In genomic region chr7:5704534-5704922, GRCh38 we compare ENCODE assay signal across 8 cellular contexts.
A peak's percentile ranks its signal among the peaks of the same experiment; 100 is the strongest.
DNase-seq lines count a peak whose midpoint lies in the region; ATAC-seq, FAIRE-seq and TF ChIP-seq lines count a peak whose summit lies in the region.

No MANE protein-coding gene starts in this region.

- H3K36me3 ChIP-seq in left ventricle myocardium inferior (peaks cover 26% of the 10 kb centered on the region), psoas muscle (ENCODE audit: insufficient read depth in 1 of 2, low read depth in 1 of 2) (peaks cover 2 to 56% of the 10 kb centered on the region in 2 donors), aorta (ENCODE audit: control insufficient read depth in 1 of 2, insufficient read depth in 2 of 2, low read length in 1 of 2) (peaks cover 0 to 2% of the 10 kb centered on the region in 2 donors)

- DNase-seq in NCI-H1092 (lab: John Stamatoyannopoulos, UW) (peak; percentile 53), SW480 (ENCODE audit: low spot score) (peak; percentile 74), amygdala (lab: John Stamatoyannopoulos, UW) (peak in 49 of 56 donors; percentile 30 to 94 (median 64)), left ventricle myocardium inferior (peak; percentile 67), psoas muscle (peak; percentile 74 to 77), aorta (peak; percentile 87 to 88)

- WGBS in psoas muscle, 3 donors: 2 to 4% (median 4%) methylated on average over 2 of the region's 2 CpGs
- WGBS in aorta, 2 donors: 0 to 2% methylated on average over 2 of the region's 2 CpGs

- peak; percentile 94 for TF ChIP-seq CTCF in left ventricle myocardium inferior (IDR thresholded peaks at IDR 0.05; ENCODE audit: borderline replicate concordance)
- TF ChIP-seq CTCF in psoas muscle (IDR thresholded peaks at IDR 0.05): peak; percentile 95

- intact Hi-C loops in left ventricle myocardium inferior (cut with micrococcal nuclease): no loop called here
- intact Hi-C loops in psoas muscle (cut with DNase I): loop anchor here (5.0 kb wide), 2 partner anchors 37 to 207 kb away; no protein-coding TSS in a partner anchor
- intact Hi-C loops in aorta (cut with DNase I): loop anchor here (1.0 to 5.0 kb wide), 3 partner anchors 37 to 210 kb away; no protein-coding TSS in a partner anchor

- FAIRE-seq in G401.6 (lab: Jason Lieb, UNC): peak; percentile 92

- H3K9me3 ChIP-seq in left ventricle myocardium inferior (replicated peaks): no peaks in the 10 kb centered on the region
- no peaks in the 10 kb centered on the region for H3K9me3 ChIP-seq in psoas muscle
- H3K9me3 ChIP-seq in aorta (ENCODE audit: control insufficient read depth, low read length): no peaks in the 10 kb centered on the region

- peak overlapping the region; percentile 92 for H3K27ac ChIP-seq in left ventricle myocardium inferior (replicated peaks)
- H3K27ac ChIP-seq in psoas muscle: peak overlapping the region; percentile 57
- H3K27ac ChIP-seq in aorta (ENCODE audit: low read depth in 1 of 2, low read length in 2 of 2): no peak overlapping the region

- H3K27me3 ChIP-seq in left ventricle myocardium inferior (ENCODE audit: low read depth) (no peaks in the 10 kb centered on the region), psoas muscle (ENCODE audit: insufficient read depth in 3 of 3, low read length in 2 of 3) (no peaks in the 10 kb centered on the region), aorta (ENCODE audit: control insufficient read depth in 1 of 2, insufficient read depth in 2 of 2, low read length in 1 of 2) (no peaks in the 10 kb centered on the region)

- H3K4me1 ChIP-seq in left ventricle myocardium inferior (peaks cover 52% of the 10 kb centered on the region), psoas muscle (peaks cover 27% of the 10 kb centered on the region), aorta (ENCODE audit: control insufficient read depth in 1 of 2, insufficient read depth in 2 of 2, low read length in 2 of 2) (no peaks in the 10 kb centered on the region)

- H3K4me3 ChIP-seq in left ventricle myocardium inferior (no peak overlapping the region), psoas muscle (peak overlapping the region; percentile 23), aorta (ENCODE audit: low read length in 2 of 2) (no peak overlapping the region)

- peak; percentile 85 to 97 (median 91) for ATAC-seq in psoas muscle
- ATAC-seq in aorta (ENCODE audit: low FRiP score): peak; percentile 90
- ATAC-seq in HG02678 (IDR thresholded peaks at IDR 0.05; ENCODE audit: unreplicated experiment): no peak

Comparison
In these comparisons a context has a peak if more than half of its experiments do, and no peak if none do; other contexts are left out.
1. H3K27ac ChIP-seq: peak in left ventricle myocardium inferior (single experiment) and psoas muscle (single experiment); none in aorta (0 of 2).
2. Peak in every context shown above with its lines, with median percentiles within 50 percentile points of each other: DNase-seq.